ENCODE assay signal across 1 cellular context in the genomic region with DNA sequence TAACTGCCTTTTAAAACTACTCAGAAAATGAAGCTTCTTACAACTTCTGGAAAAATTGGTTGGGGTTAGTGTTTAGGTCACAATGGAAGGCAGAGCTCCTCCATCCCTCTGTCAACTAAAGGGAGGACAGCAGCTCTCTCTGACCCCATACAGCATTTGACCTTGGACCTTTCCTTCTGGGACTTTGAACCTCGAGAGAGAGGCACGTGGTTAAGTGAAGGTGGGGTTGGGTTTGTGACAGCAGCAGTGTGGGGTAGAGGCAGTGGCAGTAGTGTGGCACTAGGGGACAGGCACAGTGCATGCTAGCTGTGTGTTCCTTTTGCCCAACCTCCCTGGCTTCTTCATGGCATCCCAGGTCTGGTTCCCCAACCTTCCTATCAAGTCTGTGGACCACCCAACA.
TF ChIP-seq lines count a peak whose summit lies in the region.

No MANE protein-coding gene starts in this region.

TF ChIP-seq in H1, 55 proteins besides CTCF, POLR2A, EP300 and RAD21 (continued from another document):
- TF ChIP-seq TEAD4 (IDR thresholded peaks at IDR 0.05; ENCODE audit: low read depth, low read length): no peak
